ENCODE assay signal across 1 cellular context in the genomic region with DNA sequence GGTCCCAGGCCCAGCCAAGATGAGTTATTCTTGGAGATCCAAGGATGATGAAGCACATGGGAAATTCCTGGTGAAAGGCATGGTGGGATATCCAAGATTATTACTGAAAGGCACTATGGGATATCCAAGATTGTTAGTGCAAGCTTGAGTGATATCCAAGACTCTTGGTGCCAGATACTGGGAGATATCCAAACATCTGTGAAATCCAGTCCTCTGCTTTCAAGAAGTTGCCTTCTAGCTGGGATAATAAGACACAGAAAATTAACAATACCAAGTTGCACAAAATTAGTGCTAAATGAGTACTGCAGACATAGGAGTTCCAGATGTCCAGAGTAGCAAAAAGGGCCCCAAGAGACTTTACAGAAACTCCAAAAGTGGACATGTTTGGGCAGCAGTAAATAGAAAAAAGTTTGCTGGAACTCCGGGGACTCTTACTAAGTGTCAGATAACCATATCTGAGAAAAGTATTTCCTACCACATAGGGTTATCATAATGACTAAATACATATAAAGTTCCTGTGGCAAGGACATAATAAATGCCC.
TF ChIP-seq lines count a peak whose summit lies in the region.

No MANE protein-coding gene starts in this region.

TF ChIP-seq in endothelial cell of umbilical vein, 7 proteins besides CTCF, POLR2A, EP300 and RAD21:
- TF ChIP-seq, protein P1, sequence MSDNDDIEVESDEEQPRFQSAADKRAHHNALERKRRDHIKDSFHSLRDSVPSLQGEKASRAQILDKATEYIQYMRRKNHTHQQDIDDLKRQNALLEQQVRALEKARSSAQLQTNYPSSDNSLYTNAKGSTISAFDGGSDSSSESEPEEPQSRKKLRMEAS (IDR thresholded peaks at IDR 0.05; ENCODE audit: insufficient read depth, insufficient read length), result no peak
- TF ChIP-seq FOS (IDR thresholded peaks at IDR 0.05; ENCODE audit: borderline replicate concordance, insufficient read depth, low read length) (no peak), MYC (IDR thresholded peaks at IDR 0.05; ENCODE audit: low read depth, low read length) (no peak), EZH2 (IDR thresholded peaks at IDR 0.05; ENCODE audit: borderline replicate concordance, low read depth, low read length, severe bottlenecking) (no peak), GATA2 (IDR thresholded peaks at IDR 0.05; ENCODE audit: insufficient read depth, insufficient read length, low read depth, low read length) (peak; percentile 61), JUN (IDR thresholded peaks at IDR 0.05; ENCODE audit: borderline replicate concordance, insufficient read depth, insufficient read length, low read depth) (no peak)
TF ChIP-seq in endothelial cell of umbilical vein: peak in this region for 1.
